1 cellular context compared by ENCODE assay signal in the genomic region with DNA sequence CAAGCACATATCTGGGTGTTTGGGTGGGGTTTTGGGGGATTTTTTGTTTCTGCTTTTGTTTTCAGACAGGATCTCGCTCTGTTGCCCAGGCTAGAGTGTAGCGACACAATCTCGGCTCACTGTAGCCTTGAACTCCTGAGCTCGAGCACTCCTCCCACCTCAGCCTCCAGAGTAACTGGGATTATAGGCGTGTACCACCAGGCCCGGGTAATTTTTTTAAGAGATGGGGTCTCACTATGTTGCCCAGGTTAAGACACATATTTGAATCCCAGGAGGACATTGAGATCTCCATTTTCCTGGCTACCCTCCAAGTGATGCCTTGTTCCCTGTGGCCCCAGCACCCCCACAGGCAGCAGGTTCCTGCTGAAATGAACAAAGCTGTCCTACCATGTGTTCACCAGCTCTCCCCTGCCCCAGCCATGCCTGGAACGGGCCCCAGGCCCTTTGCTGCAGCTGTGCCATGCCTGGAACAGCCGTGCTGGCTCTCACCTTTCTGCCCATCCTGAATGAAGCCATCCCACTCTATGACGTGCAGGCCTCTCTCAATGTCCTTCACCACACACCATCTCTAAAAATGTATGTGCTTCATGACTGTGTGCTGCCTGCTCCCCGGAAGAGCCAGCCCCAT.
A peak's percentile ranks its signal among the peaks of the same experiment; 100 is the strongest.
TF ChIP-seq lines count a peak whose summit lies in the region.

No MANE protein-coding gene starts in this region.

TF ChIP-seq in K562, 482 proteins besides CTCF, POLR2A, EP300 and RAD21:
- TF ChIP-seq ILK (tag; IDR thresholded peaks at IDR 0.05; ENCODE audit: borderline replicate concordance, low read depth) = no peak
- peak; percentile 69 for TF ChIP-seq ZNF121 (CRISPR knock-in tag; conservative IDR thresholded peaks at IDR 0.05)
TF ChIP-seq in K562: peak in this region for 1.
